In the genomic region with DNA sequence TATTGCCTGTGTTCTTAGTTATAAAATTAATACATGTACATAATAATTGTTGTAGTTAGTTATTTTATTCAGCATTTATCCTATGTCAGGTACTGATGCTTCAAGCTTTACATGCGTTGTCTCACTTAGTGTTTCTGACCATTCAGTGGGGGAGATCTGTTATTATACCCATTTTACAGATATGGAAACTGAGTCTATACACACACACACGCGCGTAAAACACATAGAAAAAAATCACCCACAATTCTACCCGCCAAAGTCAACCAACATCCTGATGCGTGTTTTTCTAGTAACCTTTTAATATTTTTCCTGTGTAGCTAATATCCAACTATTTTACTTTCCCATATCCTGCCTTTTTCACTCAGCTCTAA, we compare ENCODE assay signal across 13 cellular contexts. TPM values are rescaled to one million over a fixed set of nuclear protein-coding genes. Genes with fewer than 3 reads are reported as not detected.
A peak's percentile ranks its signal among the peaks of the same experiment; 100 is the strongest.
DNase-seq lines count a peak whose midpoint lies in the region; ATAC-seq, FAIRE-seq and TF ChIP-seq lines count a peak whose summit lies in the region.
"Had no signal": no experiment of that assay in that cellular context is flagged by ENCODE, and none has a peak within 500 bp of the region (broad histone marks: within the 10 kb centered on the region; RNA-seq: fewer than 3 reads in every experiment).

No MANE protein-coding gene starts in this region.

- peak overlapping the region; percentile 35 for H3K27ac Mint-ChIP-seq in astrocyte (ENCODE audit: unreplicated experiment)
- H3K27ac Mint-ChIP-seq in natural killer cell treated with Interleukin-12 subunit alpha and Interleukin-12 subunit beta and Interleukin-15 and Interleukin-18, amount 100 ng/mL, for 72 hours: no peak overlapping the region

- no peak overlapping the region for H2AFZ ChIP-seq in GM23248
- H2AFZ ChIP-seq in astrocyte (ENCODE audit: low read depth, low read length): no peak overlapping the region
- H2AFZ ChIP-seq: GM23338 had no signal

- FAIRE-seq in A549 (lab: Jason Lieb, UNC): no peak
- FAIRE-seq in astrocyte (lab: Jason Lieb, UNC): no peak
- FAIRE-seq: urothelium cell line had no signal

- H3K27ac ChIP-seq in A549 (peak overlapping the region; percentile 65 to 86), GM23248 (peak overlapping the region; percentile 48), astrocyte (ENCODE audit: low read depth, low read length) (peak overlapping the region; percentile 59), right lobe of liver (peak overlapping the region; percentile 47 to 86 (median 52)), ascending aorta (peak overlapping the region in 1 of 2 donors; percentile 20)
- H3K27ac ChIP-seq: right atrium auricular region had no signal

- ATAC-seq in A549: no peak
- ATAC-seq in right lobe of liver: no peak
- no peak for ATAC-seq in natural killer cell treated with Interleukin-12 subunit alpha and Interleukin-12 subunit beta and Interleukin-15 and Interleukin-18, amount 100 ng/mL, for 72 hours
- no peak for ATAC-seq in HG02571 (IDR thresholded peaks at IDR 0.05; ENCODE audit: unreplicated experiment)

- TF ChIP-seq RAD21 in A549 (conservative IDR thresholded peaks at IDR 0.05 in 1 of 2, IDR thresholded peaks at IDR 0.05 in 1 of 2): no peak

- no peaks in the 10 kb centered on the region for H3K9me3 Mint-ChIP-seq in astrocyte (ENCODE audit: unreplicated experiment)
- H3K9me3 Mint-ChIP-seq in natural killer cell treated with Interleukin-12 subunit alpha and Interleukin-12 subunit beta and Interleukin-15 and Interleukin-18, amount 100 ng/mL, for 72 hours: no peaks in the 10 kb centered on the region
- H3K9me3 Mint-ChIP-seq: GM23338 had no signal

- no peaks in the 10 kb centered on the region for H3K27me3 ChIP-seq in GM23248 (replicated peaks; ENCODE audit: insufficient read depth)
- H3K27me3 ChIP-seq in astrocyte (ENCODE audit: insufficient read depth, low read length): no peaks in the 10 kb centered on the region
- no peaks in the 10 kb centered on the region for H3K27me3 ChIP-seq in right lobe of liver
- no peaks in the 10 kb centered on the region for H3K27me3 ChIP-seq in ascending aorta
- H3K27me3 ChIP-seq: right atrium auricular region had no signal

- WGBS in A549 (ENCODE audit: missing lambda C conversion rate): 88% methylated on average over 6 of the region's 6 CpGs
- 96 to 97% methylated on average over 6 of the region's 6 CpGs for WGBS in GM23248 (ENCODE audit: low coverage in 1 of 2, low lambda C conversion rate in 2 of 2, missing lambda C conversion rate in 2 of 2), 2 experiments
- WGBS in right lobe of liver (ENCODE audit: insufficient coverage, low coverage, low lambda C conversion rate, missing lambda C conversion rate): 92% methylated on average over 6 of the region's 6 CpGs

- H3K4me3 ChIP-seq in A549 (no peak overlapping the region), GM23248 (no peak overlapping the region), astrocyte (ENCODE audit: insufficient read depth, low read depth, low read length) (no peak overlapping the region), right lobe of liver (no peak overlapping the region), ascending aorta (no peak overlapping the region)
- H3K4me3 ChIP-seq: GM23338, right atrium auricular region had no signal

- CTCF ChIA-PET in A549 (lab: Yijun Ruan, JAX): interaction anchor here (0.7 to 3.8 kb wide), 5 partner anchors 10 to 68 kb away, joined by 3 to 12 read pairs (median 4); no protein-coding TSS in a partner anchor

- POLR2A ChIA-PET in A549 (lab: Yijun Ruan, JAX): interaction anchor here (1.0 to 1.1 kb wide), 2 partner anchors 19 to 160 kb away, joined by 3 to 4 read pairs; partner anchors contain the start of gene MARF1

- in situ Hi-C loops in GM23248 (cut with MboI): no loop called here

- TF ChIP-seq CTCF in A549 (IDR thresholded peaks at IDR 0.05): no peak
- no peak for TF ChIP-seq CTCF in astrocyte (IDR thresholded peaks at IDR 0.05; ENCODE audit: insufficient read depth, low read depth, low read length)
- no peak for TF ChIP-seq CTCF in right lobe of liver (IDR thresholded peaks at IDR 0.05)
- no peak for TF ChIP-seq CTCF in ascending aorta (IDR thresholded peaks at IDR 0.05)

- H3K36me3 Mint-ChIP-seq in astrocyte (ENCODE audit: low read depth, unreplicated experiment): peaks cover 2% of the 10 kb centered on the region
- H3K36me3 Mint-ChIP-seq in natural killer cell treated with Interleukin-12 subunit alpha and Interleukin-12 subunit beta and Interleukin-15 and Interleukin-18, amount 100 ng/mL, for 72 hours: no peaks in the 10 kb centered on the region

- H3K79me2 ChIP-seq in GM23248 (ENCODE audit: insufficient read depth): peaks cover 91% of the 10 kb centered on the region
- peaks cover 12% of the 10 kb centered on the region for H3K79me2 ChIP-seq in astrocyte (ENCODE audit: insufficient read depth, low read length)

- intact Hi-C loops in right lobe of liver (cut with DNase I): no loop called here
- intact Hi-C loops in ascending aorta (cut with DNase I): no loop called here

- H3K9me3 ChIP-seq in A549 (peaks cover 6% of the 10 kb centered on the region; the same call in 2 of the 3 replicates), GM23248 (ENCODE audit: low read depth) (no peaks in the 10 kb centered on the region), astrocyte (ENCODE audit: insufficient read depth, low read depth, low read length) (no peaks in the 10 kb centered on the region), right lobe of liver (no peaks in the 10 kb centered on the region), ascending aorta (no peaks in the 10 kb centered on the region)
- H3K9me3 ChIP-seq: right atrium auricular region had no signal

- no peak overlapping the region for H3K4me3 Mint-ChIP-seq in astrocyte (ENCODE audit: unreplicated experiment)
- no peak overlapping the region for H3K4me3 Mint-ChIP-seq in natural killer cell treated with Interleukin-12 subunit alpha and Interleukin-12 subunit beta and Interleukin-15 and Interleukin-18, amount 100 ng/mL, for 72 hours
- H3K4me3 Mint-ChIP-seq: GM23338 had no signal

- no peaks in the 10 kb centered on the region for H3K27me3 Mint-ChIP-seq in astrocyte (ENCODE audit: low read depth, unreplicated experiment)
- no peaks in the 10 kb centered on the region for H3K27me3 Mint-ChIP-seq in natural killer cell treated with Interleukin-12 subunit alpha and Interleukin-12 subunit beta and Interleukin-15 and Interleukin-18, amount 100 ng/mL, for 72 hours

- H3K36me3 ChIP-seq in GM23248 (ENCODE audit: low read depth) (no peaks in the 10 kb centered on the region), astrocyte (ENCODE audit: insufficient read depth, low read length) (no peaks in the 10 kb centered on the region), right lobe of liver (no peaks in the 10 kb centered on the region), ascending aorta (no peaks in the 10 kb centered on the region)
- H3K36me3 ChIP-seq: right atrium auricular region had no signal

- no peaks in the 10 kb centered on the region for H3K9me2 ChIP-seq in GM23248 (ENCODE audit: insufficient read depth)

- DNase-seq in A549 (ENCODE audit: low read depth in 1 of 2, low spot score in 1 of 2) (no peak), GM23248 (no peak), astrocyte (ENCODE audit: low read depth) (no peak), right lobe of liver (no peak), MV-4-11 (lab: John Stamatoyannopoulos, UW) (no peak), ascending aorta (ENCODE audit: low spot score in 2 of 2) (no peak)
- DNase-seq in natural killer cell treated with Interleukin-12 subunit alpha and Interleukin-12 subunit beta and Interleukin-15 and Interleukin-18, amount 100 ng/mL, for 72 hours (ENCODE audit: low spot score): no peak
- DNase-seq: effector CD8-positive, alpha-beta T cell; KG1 had no signal

- H3K4me1 ChIP-seq in A549 (peaks cover 37% of the 10 kb centered on the region), GM23248 (ENCODE audit: insufficient read depth) (peaks cover 19% of the 10 kb centered on the region), astrocyte (ENCODE audit: insufficient read depth, low read length) (peaks cover 17% of the 10 kb centered on the region), right lobe of liver (peaks cover 0 to 14% (median 6%) of the 10 kb centered on the region in 4 donors), ascending aorta (no peaks in the 10 kb centered on the region)
- H3K4me1 ChIP-seq: right atrium auricular region had no signal

- H3K4me2 ChIP-seq in A549: peak overlapping the region; percentile 72
- H3K4me2 ChIP-seq in GM23248 (ENCODE audit: unreplicated experiment): no peak overlapping the region
- peak overlapping the region; percentile 13 for H3K4me2 ChIP-seq in astrocyte (ENCODE audit: low read length)
- H3K4me2 ChIP-seq: GM23338 had no signal

- TF ChIP-seq POLR2A in A549 (IDR thresholded peaks at IDR 0.05; ENCODE audit: low read length): no peak
- TF ChIP-seq POLR2A in right lobe of liver (IDR thresholded peaks at IDR 0.05): no peak

- no peaks in the 10 kb centered on the region for H4K20me1 ChIP-seq in GM23248 (ENCODE audit: insufficient read depth)
- H4K20me1 ChIP-seq in astrocyte (ENCODE audit: insufficient read depth, low read length): peaks cover 1% of the 10 kb centered on the region

- peaks cover 14% of the 10 kb centered on the region for H3K4me1 Mint-ChIP-seq in astrocyte (ENCODE audit: low read depth, unreplicated experiment)
- peaks cover 0 to 7% of the 10 kb centered on the region in 2 donors for H3K4me1 Mint-ChIP-seq in natural killer cell treated with Interleukin-12 subunit alpha and Interleukin-12 subunit beta and Interleukin-15 and Interleukin-18, amount 100 ng/mL, for 72 hours (ENCODE audit: low read depth in 2 of 2)

- H3K9ac ChIP-seq in GM23248 (no peak overlapping the region), astrocyte (ENCODE audit: low read length) (no peak overlapping the region)

- no peak for TF ChIP-seq EP300 in A549 (IDR thresholded peaks at IDR 0.05)

- peaks cover 30% of the 10 kb centered on the region for H3F3A ChIP-seq in GM23248 (ENCODE audit: insufficient read depth)

TF ChIP-seq in A549, 52 proteins besides CTCF, POLR2A, EP300 and RAD21 (continues in another document):
- 0 out of 2 replicates have a peak, but pooled peaks have one; percentile 72 for TF ChIP-seq KDM1A (IDR thresholded peaks at IDR 0.05; ENCODE audit: low read depth)
- TF ChIP-seq NR3C1 (IDR thresholded peaks at IDR 0.05): no peak
- TF ChIP-seq EHF (CRISPR knock-in tag; IDR thresholded peaks at IDR 0.05): no peak
- TF ChIP-seq JUNB (IDR thresholded peaks at IDR 0.05): peak; percentile 11; the same call in 1 of the 2 replicates

RNA-seq across cellular contexts. Expression of gene BMERB1, which starts 48.3 kb away (rescaled TPM):
- polyA plus RNA-seq in A549 (2011; rRNA removed) (44.7 and 45.2 TPM in 2 replicates), A549 (2017; fragmentation: RNase III; extraction: RNeasy Plus Mini Kit Qiagen cat#74134 plus additional on column Dnase treatment) (34.8 to 48.9 TPM (median 47.3 TPM) in 3 replicates), GM23248 (2016; fragmentation: Nextera tagmentation; extraction: Ambion mirVana) (55.2 and 56.3 TPM in 2 replicates)
- polyA plus RNA-seq in A549 (2012; cell fraction: cytosol; rRNA removed): 27.1 and 31.5 TPM in 2 replicates
- polyA plus RNA-seq in A549 (2012; cell fraction: nucleus; rRNA removed): 21.0 and 21.6 TPM in 2 replicates
- 34.4 and 40.5 TPM in 2 replicates for polyA minus RNA-seq in A549 (2011; rRNA and poly(A)+ RNA removed)
- 62.3 and 94.1 TPM in 2 replicates for total RNA-seq in GM23248 (2014; rRNA removed; shearing (Covaris generic))
- total RNA-seq in astrocyte (15.5 and 20.1 TPM in 2 replicates), right lobe of liver (10 to 100 TPM in 4 of 6 experiments, 1 to 10 TPM in 2; 7.0 to 24.0 (median 10.5) TPM), ascending aorta (45.4 TPM)
- total RNA-seq in natural killer cell treated with Interleukin-12 subunit alpha and Interleukin-12 subunit beta and Interleukin-15 and Interleukin-18, amount 100 ng/mL, for 72 hours: 1 to 10 TPM; 5.4 to 7.3 TPM
